1 cellular context compared by ENCODE assay signal in genomic region chr6:13427346-13427745, GRCh38.
TF ChIP-seq lines count a peak whose summit lies in the region.

No MANE protein-coding gene starts in this region.

TF ChIP-seq in GM23338, 12 proteins besides CTCF, POLR2A, EP300 and RAD21:
- TF ChIP-seq ZNF462 (CRISPR knock-in tag; IDR thresholded peaks at IDR 0.05) (no peak), ZNF331 (CRISPR knock-in tag; IDR thresholded peaks at IDR 0.05; ENCODE audit: low read depth) (no peak), ZNF114 (CRISPR knock-in tag; IDR thresholded peaks at IDR 0.05) (no peak), EZH2phosphoT487 (IDR thresholded peaks at IDR 0.05; ENCODE audit: unreplicated experiment) (no peak), POLR2AphosphoS5 (IDR thresholded peaks at IDR 0.05; ENCODE audit: low read depth) (no peak), EZH2 (IDR thresholded peaks at IDR 0.05; ENCODE audit: low read depth, unreplicated experiment) (no peak), JUNB (IDR thresholded peaks at IDR 0.05; ENCODE audit: unreplicated experiment) (no peak)
